ENCODE assay signal across 24 cellular contexts in genomic region chr17:6097005-6097279, GRCh38. TPM values are rescaled to one million over a fixed set of nuclear protein-coding genes. Genes with fewer than 3 reads are reported as not detected.
"Had no signal": no experiment of that assay in that cellular context is flagged by ENCODE, and none has a peak within 500 bp of the region (broad histone marks: within the 10 kb centered on the region; RNA-seq: fewer than 3 reads in every experiment).

No MANE protein-coding gene starts in this region.

- H3K9me3 Mint-ChIP-seq: activated B cell treated with CpG ODN at 0.5 μM for 24 hours; activated CD8-positive, alpha-beta T cell treated with anti-CD3 and anti-CD28 coated beads for 36 hours; activated naive CD8-positive, alpha-beta T cell treated with anti-CD3 and anti-CD28 coated beads, Interleukin-2, amount 10 ng/mL, durations not matched to agents 7 days and 5 days had no signal

- ATAC-seq: activated CD8-positive, alpha-beta T cell treated with anti-CD3 and anti-CD28 coated beads for 36 hours; SK-N-SH treated with all-trans-retinoic acid at 6 μM for 48 hours had no signal

- H3K27ac Mint-ChIP-seq: activated B cell treated with CpG ODN at 0.5 μM for 24 hours; activated CD8-positive, alpha-beta T cell treated with anti-CD3 and anti-CD28 coated beads for 36 hours; activated naive CD8-positive, alpha-beta T cell treated with anti-CD3 and anti-CD28 coated beads, Interleukin-2, amount 10 ng/mL, durations not matched to agents 7 days and 5 days had no signal

- H3K27ac ChIP-seq: adrenal gland, breast epithelium, Peyer's patch, RWPE1, SJSA1 had no signal

- H3K4me3 ChIP-seq: adrenal gland, breast epithelium, Peyer's patch, SJSA1 had no signal

- H3K4me1 ChIP-seq: adrenal gland, breast epithelium, SJSA1 had no signal

- H3K9me3 ChIP-seq: adrenal gland, breast epithelium, Peyer's patch, SJSA1 had no signal

- DNase-seq: activated B cell treated with CpG ODN at 0.5 μM for 24 hours; activated CD4-positive, alpha-beta T cell treated with anti-CD3 and anti-CD28 coated beads, Interleukin-2, amount 50 U/mL, for 1 hour; activated CD8-positive, alpha-beta memory T cell treated with anti-CD3 and anti-CD28 coated beads, Interleukin-2, amount 50 U/mL, for 4 hours; activated CD8-positive, alpha-beta T cell treated with anti-CD3 and anti-CD28 coated beads for 36 hours; activated naive CD4-positive, alpha-beta T cell treated with anti-CD3 and anti-CD28 coated beads, Interleukin-2, amount 50 U/mL, for 16 hours; activated naive CD8-positive, alpha-beta T cell treated with anti-CD3 and anti-CD28 coated beads, Interleukin-2, amount 10 ng/mL, durations not matched to agents 7 days and 5 days; adrenal gland; anterior cingulate cortex; central memory CD4-positive, alpha-beta T cell; Kasumi-1; KBM-7; NCI-H1048; NCI-H146; NCI-H187 treated with DMSO at 0.1 percent for 48 hours; NCI-H2081 treated with DMSO at 0.1 percent for 48 hours; NCI-H446; SHP77; SW 1271 had no signal

- H3K4me3 Mint-ChIP-seq: activated B cell treated with CpG ODN at 0.5 μM for 24 hours; activated CD8-positive, alpha-beta T cell treated with anti-CD3 and anti-CD28 coated beads for 36 hours; activated naive CD8-positive, alpha-beta T cell treated with anti-CD3 and anti-CD28 coated beads, Interleukin-2, amount 10 ng/mL, durations not matched to agents 7 days and 5 days had no signal

- H3K36me3 Mint-ChIP-seq: activated naive CD8-positive, alpha-beta T cell treated with anti-CD3 and anti-CD28 coated beads, Interleukin-2, amount 10 ng/mL, durations not matched to agents 7 days and 5 days had no signal

- H3K4me1 Mint-ChIP-seq: activated B cell treated with CpG ODN at 0.5 μM for 24 hours; activated naive CD8-positive, alpha-beta T cell treated with anti-CD3 and anti-CD28 coated beads, Interleukin-2, amount 10 ng/mL, durations not matched to agents 7 days and 5 days had no signal

- H3K27me3 ChIP-seq: adrenal gland, breast epithelium, Peyer's patch, SJSA1 had no signal

- H3K36me3 ChIP-seq: adrenal gland, breast epithelium, SJSA1 had no signal

- H3K27me3 Mint-ChIP-seq: activated B cell treated with CpG ODN at 0.5 μM for 24 hours; activated CD8-positive, alpha-beta T cell treated with anti-CD3 and anti-CD28 coated beads for 36 hours; activated naive CD8-positive, alpha-beta T cell treated with anti-CD3 and anti-CD28 coated beads, Interleukin-2, amount 10 ng/mL, durations not matched to agents 7 days and 5 days had no signal

RNA-seq across cellular contexts. Expression of gene WSCD1, which starts 26.8 kb away (rescaled TPM):
- total RNA-seq: activated B cell treated with CpG ODN at 0.5 μM for 24 hours; activated naive CD8-positive, alpha-beta T cell treated with anti-CD3 and anti-CD28 coated beads, Interleukin-2, amount 10 ng/mL, durations not matched to agents 7 days and 5 days; T-helper 1 cell treated with Interleukin-12 subunit alpha and Interleukin-12 subunit beta and Interleukin-4 antibody, amounts not matched to agents 30 ng/mL and 1 ng/mL, for 36 hours had no signal
